Comparison of ENCODE assay signal across 18 cellular contexts in genomic region chr17:3040882-3041281, GRCh38. TPM values are rescaled to one million over a fixed set of nuclear protein-coding genes. Genes with fewer than 3 reads are reported as not detected.
DNase-seq lines count a peak whose midpoint lies in the region; ATAC-seq and TF ChIP-seq lines count a peak whose summit lies in the region.
"Had no signal": no experiment of that assay in that cellular context is flagged by ENCODE, and none has a peak within 500 bp of the region (broad histone marks: within the 10 kb centered on the region; RNA-seq: fewer than 3 reads in every experiment).

No MANE protein-coding gene starts in this region.

- H3K4me3 Mint-ChIP-seq in activated CD4-positive, alpha-beta T cell treated with anti-CD3 and anti-CD28 coated beads, Interleukin-2, amount 10 ng/mL, durations not matched to agents 24 days and 14 days: no peak overlapping the region
- no peak overlapping the region for H3K4me3 Mint-ChIP-seq in activated CD4-positive, alpha-beta T cell treated with anti-CD3 and anti-CD28 coated beads, Interleukin-2, amount 10 ng/mL, durations not matched to agents 7 days and 5 days
- H3K4me3 Mint-ChIP-seq: CD4-positive, CD25-positive, alpha-beta regulatory T cell had no signal

- ATAC-seq in lower lobe of right lung: no peak
- ATAC-seq: GM12878 had no signal

- no peaks in the 10 kb centered on the region for H3K36me3 ChIP-seq in lower lobe of right lung
- H3K36me3 ChIP-seq: HAP-1 had no signal

- intact Hi-C loops in activated CD4-positive, alpha-beta T cell treated with anti-CD3 and anti-CD28 coated beads, Interleukin-2, amount 10 ng/mL, durations not matched to agents 24 days and 14 days (cut with micrococcal nuclease): loop anchor here (10.0 kb wide), 1 partner anchor 594 kb away; the partner anchor contains the start of genes CTNS and SHPK
- intact Hi-C loops in lower lobe of right lung (cut with DNase I): no loop called here

- POLR2A ChIA-PET in activated CD4-positive, alpha-beta T cell treated with anti-CD3 and anti-CD28 coated beads, Interleukin-2, amount 10 ng/mL, durations not matched to agents 7 days and 5 days (lab: Charles Lee): no interaction called here

- no peaks in the 10 kb centered on the region for H3K36me3 Mint-ChIP-seq in activated CD4-positive, alpha-beta T cell treated with anti-CD3 and anti-CD28 coated beads, Interleukin-2, amount 10 ng/mL, durations not matched to agents 24 days and 14 days (ENCODE audit: low read depth)
- H3K36me3 Mint-ChIP-seq in activated CD4-positive, alpha-beta T cell treated with anti-CD3 and anti-CD28 coated beads, Interleukin-2, amount 10 ng/mL, durations not matched to agents 7 days and 5 days (ENCODE audit: low read depth): no peaks in the 10 kb centered on the region
- H3K36me3 Mint-ChIP-seq: CD4-positive, CD25-positive, alpha-beta regulatory T cell had no signal

- no peaks in the 10 kb centered on the region for H3K4me1 Mint-ChIP-seq in activated CD4-positive, alpha-beta T cell treated with anti-CD3 and anti-CD28 coated beads, Interleukin-2, amount 10 ng/mL, durations not matched to agents 24 days and 14 days
- no peaks in the 10 kb centered on the region for H3K4me1 Mint-ChIP-seq in activated CD4-positive, alpha-beta T cell treated with anti-CD3 and anti-CD28 coated beads, Interleukin-2, amount 10 ng/mL, durations not matched to agents 7 days and 5 days

- DNase-seq in activated CD4-positive, alpha-beta T cell treated with anti-CD3 and anti-CD28 coated beads, Interleukin-2, amount 10 ng/mL, durations not matched to agents 24 days and 14 days: peak; percentile 40
- DNase-seq in activated CD4-positive, alpha-beta T cell treated with anti-CD3 and anti-CD28 coated beads, Interleukin-2, amount 10 ng/mL, durations not matched to agents 7 days and 5 days: no peak
- DNase-seq in NCI-H2171 treated with DMSO at 0.1 percent for 48 hours (lab: John Stamatoyannopoulos, UW) (peak; percentile 59), lower lobe of right lung (peak; percentile 10), superior temporal gyrus (ENCODE audit: extremely low spot score) (peak; percentile 38), NCI-H1092 treated with DMSO at 0.1 percent for 48 hours (lab: John Stamatoyannopoulos, UW) (no peak), GM13977 (ENCODE audit: low spot score) (no peak)
- DNase-seq in activated naive CD4-positive, alpha-beta T cell treated with anti-CD3 and anti-CD28 coated beads, Interleukin-2, amount 50 U/mL, for 16 hours: no peak
- DNase-seq: ACHN; CD4-positive, CD25-positive, alpha-beta regulatory T cell; DMS79 had no signal

- peaks cover 11% of the 10 kb centered on the region for H3K9me3 ChIP-seq in lower lobe of right lung

- no peak overlapping the region for H3K27ac Mint-ChIP-seq in activated CD4-positive, alpha-beta T cell treated with anti-CD3 and anti-CD28 coated beads, Interleukin-2, amount 10 ng/mL, durations not matched to agents 24 days and 14 days
- H3K27ac Mint-ChIP-seq in activated CD4-positive, alpha-beta T cell treated with anti-CD3 and anti-CD28 coated beads, Interleukin-2, amount 10 ng/mL, durations not matched to agents 7 days and 5 days: no peak overlapping the region
- H3K27ac Mint-ChIP-seq: CD4-positive, CD25-positive, alpha-beta regulatory T cell had no signal

- H3K9me3 Mint-ChIP-seq in activated CD4-positive, alpha-beta T cell treated with anti-CD3 and anti-CD28 coated beads, Interleukin-2, amount 10 ng/mL, durations not matched to agents 24 days and 14 days: peaks cover 6% of the 10 kb centered on the region
- H3K9me3 Mint-ChIP-seq in activated CD4-positive, alpha-beta T cell treated with anti-CD3 and anti-CD28 coated beads, Interleukin-2, amount 10 ng/mL, durations not matched to agents 7 days and 5 days: peaks cover 21% of the 10 kb centered on the region

- TF ChIP-seq CTCF in lower lobe of right lung (IDR thresholded peaks at IDR 0.05): no peak
- no peak for TF ChIP-seq CTCF in GM13977 (IDR thresholded peaks at IDR 0.05; ENCODE audit: extremely low read depth, insufficient read depth, missing control alignments)

- no peak overlapping the region for H3K27ac ChIP-seq in lower lobe of right lung
- H3K27ac ChIP-seq: HL-60 had no signal

- in situ Hi-C loops in GM13977 (cut with MboI; ENCODE audit: low pct_unique_long_range_greater_than_20kb, low sequenced_read_pairs, unreplicated experiment): loop anchor here (25.0 kb wide), 1 partner anchor 621 kb away; the partner anchor contains the start of genes EMC6 and TAX1BP3

- H3K4me3 ChIP-seq in lower lobe of right lung: no peak overlapping the region
- H3K4me3 ChIP-seq: BLaER1 treated with 17β-estradiol and CSF1 and Interleukin-3, amounts not matched to agents 10 nM and 100 nM; GM12878; HAP-1 had no signal

- peaks cover 11% of the 10 kb centered on the region for H3K27me3 ChIP-seq in lower lobe of right lung (ENCODE audit: low read depth)
- H3K27me3 ChIP-seq: BLaER1 treated with 17β-estradiol and CSF1 and Interleukin-3, amounts not matched to agents 10 nM and 100 nM had no signal

- H3K4me1 ChIP-seq in lower lobe of right lung: no peaks in the 10 kb centered on the region
- H3K4me1 ChIP-seq: HAP-1 had no signal

- CTCF ChIA-PET in activated CD4-positive, alpha-beta T cell treated with anti-CD3 and anti-CD28 coated beads, Interleukin-2, amount 10 ng/mL, durations not matched to agents 7 days and 5 days (lab: Charles Lee): interaction anchor here (1.6 kb wide), 1 partner anchor 14 kb away, joined by 3 read pairs; no protein-coding TSS in a partner anchor

- no peaks in the 10 kb centered on the region for H3K27me3 Mint-ChIP-seq in activated CD4-positive, alpha-beta T cell treated with anti-CD3 and anti-CD28 coated beads, Interleukin-2, amount 10 ng/mL, durations not matched to agents 24 days and 14 days
- peaks cover 3% of the 10 kb centered on the region for H3K27me3 Mint-ChIP-seq in activated CD4-positive, alpha-beta T cell treated with anti-CD3 and anti-CD28 coated beads, Interleukin-2, amount 10 ng/mL, durations not matched to agents 7 days and 5 days

RNA-seq across cellular contexts. Expression of gene OR1D5, which starts 22.5 kb away (rescaled TPM):
- not detected in 2 replicates for total RNA-seq in activated CD4-positive, alpha-beta T cell treated with anti-CD3 and anti-CD28 coated beads, Interleukin-2, amount 10 ng/mL, durations not matched to agents 24 days and 14 days
- not detected for total RNA-seq in activated CD4-positive, alpha-beta T cell treated with anti-CD3 and anti-CD28 coated beads, Interleukin-2, amount 10 ng/mL, durations not matched to agents 7 days and 5 days
- total RNA-seq in lower lobe of right lung: not detected
- total RNA-seq: A172; CD4-positive, CD25-positive, alpha-beta regulatory T cell; G401; GM12878; H1 had no signal

Comparison
In these comparisons a context has a peak if more than half of its experiments do, and no peak if none do; other contexts are left out.
1. DNase-seq: peak in activated CD4-positive, alpha-beta T cell treated with anti-CD3 and anti-CD28 coated beads, Interleukin-2, amount 10 ng/mL, durations not matched to agents 24 days and 14 days (single experiment), NCI-H2171 treated with DMSO at 0.1 percent for 48 hours (single experiment), lower lobe of right lung (single experiment) and superior temporal gyrus (single experiment); none in activated CD4-positive, alpha-beta T cell treated with anti-CD3 and anti-CD28 coated beads, Interleukin-2, amount 10 ng/mL, durations not matched to agents 7 days and 5 days (single experiment), NCI-H1092 treated with DMSO at 0.1 percent for 48 hours (single experiment), activated naive CD4-positive, alpha-beta T cell treated with anti-CD3 and anti-CD28 coated beads, Interleukin-2, amount 50 U/mL, for 16 hours (single experiment) and GM13977 (single experiment).